Comparison of ENCODE assay signal across 17 cellular contexts in genomic region chr16:6605490-6605889, GRCh38.
"Had no signal": no experiment of that assay in that cellular context is flagged by ENCODE, and none has a peak within 500 bp of the region (broad histone marks: within the 10 kb centered on the region; RNA-seq: fewer than 3 reads in every experiment).

No MANE protein-coding gene starts in this region.

- H3K36me3 ChIP-seq: colonic mucosa, esophagus muscularis mucosa, gastroesophageal sphincter, heart left ventricle, left lung, lower lobe of right lung had no signal

- H3K9me3 ChIP-seq: colonic mucosa, esophagus muscularis mucosa, gastroesophageal sphincter, heart left ventricle, left lung, lower lobe of right lung, mucosa of descending colon had no signal

- H3K4me3 ChIP-seq: colonic mucosa, dorsolateral prefrontal cortex, esophagus muscularis mucosa, gastroesophageal sphincter, heart left ventricle, hepatocyte, left lung, lower lobe of right lung, mucosa of descending colon had no signal

- H3K27me3 ChIP-seq: colonic mucosa, esophagus muscularis mucosa, foreskin keratinocyte, left lung had no signal

- H3K4me1 ChIP-seq: colonic mucosa, esophagus muscularis mucosa, foreskin keratinocyte, gastroesophageal sphincter, left lung, lower lobe of right lung had no signal

- ATAC-seq: foreskin keratinocyte, gastroesophageal sphincter, heart left ventricle, left cardiac atrium, left lung, left ventricle myocardium superior, lower lobe of right lung, mucosa of descending colon had no signal

- H3K27ac ChIP-seq: colonic mucosa, esophagus muscularis mucosa, foreskin keratinocyte, gastroesophageal sphincter, heart left ventricle, hepatocyte, left lung, lower lobe of right lung had no signal

- DNase-seq: colonic mucosa; dermis blood vessel endothelial cell; effector CD4-positive, alpha-beta T cell; effector memory CD4-positive, alpha-beta T cell; foreskin keratinocyte; heart left ventricle; left cardiac atrium; left lung; left ventricle myocardium superior; lower lobe of right lung; mesenchymal stem cell; mucosa of descending colon; naive B cell had no signal
